Comparison of ENCODE assay signal across 23 cellular contexts in genomic region chr2:124333789-124334188, GRCh38.
"Had no signal": no experiment of that assay in that cellular context is flagged by ENCODE, and none has a peak within 500 bp of the region (broad histone marks: within the 10 kb centered on the region; RNA-seq: fewer than 3 reads in every experiment).

No MANE protein-coding gene starts in this region.

- H3K27ac ChIP-seq: cardiac muscle cell, heart right ventricle, left ventricle myocardium inferior, prostate gland, right atrium auricular region, thyroid gland, upper lobe of right lung had no signal

- H3K4me1 ChIP-seq: heart right ventricle, left ventricle myocardium inferior, prostate gland, right atrium auricular region, thyroid gland, upper lobe of right lung had no signal

- H3K36me3 ChIP-seq: cardiac muscle cell, heart right ventricle, left ventricle myocardium inferior, prostate gland, right atrium auricular region, thyroid gland, upper lobe of right lung had no signal

- H3K9me3 ChIP-seq: left ventricle myocardium inferior, prostate gland, right atrium auricular region, thyroid gland, upper lobe of right lung had no signal

- H3K9me3 Mint-ChIP-seq: mesothelial cell of epicardium had no signal

- H3K36me3 Mint-ChIP-seq: activated CD4-positive, alpha-beta memory T cell treated with anti-CD3 and anti-CD28 coated beads for 36 hours; mesothelial cell of epicardium had no signal

- H3K4me3 Mint-ChIP-seq: activated CD4-positive, alpha-beta memory T cell treated with anti-CD3 and anti-CD28 coated beads for 36 hours; activated naive CD8-positive, alpha-beta T cell treated with anti-CD3 and anti-CD28 coated beads, Interleukin-2, amount 50 U/mL, for 24 hours; mesothelial cell of epicardium; natural killer cell; T-helper 1 cell treated with Interleukin-12 subunit alpha and Interleukin-12 subunit beta and Interleukin-4 antibody, amounts not matched to agents 30 μg/mL and 1 μg/mL, for 36 hours had no signal

- H3K27me3 ChIP-seq: cardiac muscle cell, heart right ventricle, right atrium auricular region, thyroid gland, upper lobe of right lung had no signal

- H3K27me3 Mint-ChIP-seq: activated CD4-positive, alpha-beta memory T cell treated with anti-CD3 and anti-CD28 coated beads for 36 hours; activated naive CD8-positive, alpha-beta T cell treated with anti-CD3 and anti-CD28 coated beads, Interleukin-2, amount 50 U/mL, for 24 hours had no signal

- H3K27ac Mint-ChIP-seq: activated CD4-positive, alpha-beta memory T cell treated with anti-CD3 and anti-CD28 coated beads for 36 hours; activated naive CD8-positive, alpha-beta T cell treated with anti-CD3 and anti-CD28 coated beads, Interleukin-2, amount 50 U/mL, for 24 hours; mesothelial cell of epicardium; natural killer cell; T-helper 1 cell treated with Interleukin-12 subunit alpha and Interleukin-12 subunit beta and Interleukin-4 antibody, amounts not matched to agents 30 μg/mL and 1 μg/mL, for 36 hours had no signal

- DNase-seq: activated CD4-positive, alpha-beta memory T cell treated with anti-CD3 and anti-CD28 coated beads for 36 hours; activated CD4-positive, alpha-beta T cell treated with anti-CD3 and anti-CD28 coated beads for 4 hours; activated CD4-positive, CD25-positive, alpha-beta regulatory T cell; activated gamma-delta T cell; activated naive CD4-positive, alpha-beta T cell treated with anti-CD3 and anti-CD28 coated beads, Interleukin-2, amount 50 U/mL, for 16 hours; activated naive CD8-positive, alpha-beta T cell treated with anti-CD3 and anti-CD28 coated beads, Interleukin-2, amount 50 U/mL, for 24 hours; cortex of kidney; erythroblast; foreskin fibroblast; heart right ventricle; left ventricle myocardium inferior; natural killer cell; stimulated activated CD4-positive, alpha-beta T cell treated with anti-CD3 and anti-CD28 coated beads, Interleukin-4, amount 100 ng/mL, for 4 hours; stimulated activated naive CD8-positive, alpha-beta T cell treated with anti-CD3 and anti-CD28 coated beads, Interleukin-15, Interleukin-2, amounts not matched to agents 100 U/mL and 50 U/mL, for 24 hours; substantia nigra; T1000; thyroid gland; upper lobe of right lung had no signal

- ATAC-seq: activated naive CD8-positive, alpha-beta T cell treated with anti-CD3 and anti-CD28 coated beads, Interleukin-2, amount 50 U/mL, for 24 hours; heart right ventricle; natural killer cell; stimulated activated naive CD8-positive, alpha-beta T cell treated with anti-CD3 and anti-CD28 coated beads, Interleukin-15, Interleukin-2, amounts not matched to agents 100 U/mL and 50 U/mL, for 24 hours; upper lobe of right lung had no signal

- H3K4me1 Mint-ChIP-seq: activated naive CD8-positive, alpha-beta T cell treated with anti-CD3 and anti-CD28 coated beads, Interleukin-2, amount 50 U/mL, for 24 hours; mesothelial cell of epicardium; natural killer cell had no signal

- H3K4me3 ChIP-seq: cardiac muscle cell, heart right ventricle, left ventricle myocardium inferior, prostate gland, right atrium auricular region, thyroid gland, upper lobe of right lung had no signal
